Comparison of ENCODE assay signal across 11 cellular contexts in the genomic region with DNA sequence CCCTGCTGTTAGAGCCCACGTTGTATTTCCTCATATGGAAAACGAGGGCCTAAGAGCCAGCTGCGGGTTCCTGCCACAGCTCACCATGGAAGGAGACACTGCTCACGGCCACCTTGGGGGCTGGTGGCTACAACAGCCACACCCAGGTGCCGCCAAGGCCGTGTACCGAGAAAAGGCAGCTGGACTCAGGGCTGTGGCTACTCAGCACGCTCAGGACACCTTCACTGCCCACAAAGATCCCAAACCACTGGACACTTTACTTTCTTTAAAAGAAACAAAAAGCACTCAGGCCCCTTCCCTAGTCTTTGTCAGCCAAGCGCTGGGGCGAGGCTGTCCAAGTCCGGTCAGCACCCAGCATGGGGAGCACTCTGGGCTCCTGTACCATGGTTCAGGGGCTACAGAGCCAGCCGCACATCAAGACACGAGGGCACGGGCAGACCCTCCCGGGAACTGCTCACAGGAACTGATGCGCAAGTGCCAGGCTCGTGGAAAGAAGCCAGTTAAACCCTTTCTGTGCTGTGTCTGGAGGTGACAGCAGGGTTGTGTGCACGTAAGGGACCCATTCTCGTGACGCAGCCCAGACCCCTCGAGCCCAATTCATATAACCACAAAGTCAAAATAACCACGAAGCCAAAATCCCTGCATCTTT. TPM values are rescaled to one million over a fixed set of nuclear protein-coding genes. Genes with fewer than 3 reads are reported as not detected.
DNase-seq lines count a peak whose midpoint lies in the region; ATAC-seq, FAIRE-seq and TF ChIP-seq lines count a peak whose summit lies in the region.
"Had no signal": no experiment of that assay in that cellular context is flagged by ENCODE, and none has a peak within 500 bp of the region (broad histone marks: within the 10 kb centered on the region; RNA-seq: fewer than 3 reads in every experiment).

No MANE protein-coding gene starts in this region.

- peaks cover 0 to 2% (median 0%) of the 10 kb centered on the region in 7 donors for H3K9me3 Mint-ChIP-seq in CD4-positive, CD25-positive, alpha-beta regulatory T cell

- H3K27me3 ChIP-seq in CD4-positive, CD25-positive, alpha-beta regulatory T cell (ENCODE audit: control insufficient read depth, insufficient read depth, low read length) = no peaks in the 10 kb centered on the region
- no peaks in the 10 kb centered on the region for H3K27me3 ChIP-seq in heart right ventricle
- no peaks in the 10 kb centered on the region for H3K27me3 ChIP-seq in small intestine (ENCODE audit: control insufficient read depth in 2 of 2, insufficient read depth in 2 of 2, low read length in 2 of 2)
- H3K27me3 ChIP-seq: MG63 had no signal

- no peak for ATAC-seq in CD4-positive, CD25-positive, alpha-beta regulatory T cell (ENCODE audit: low read depth in 2 of 2)
- no peak for ATAC-seq in T-helper 17 cell
- ATAC-seq in heart right ventricle = no peak
- no peak for ATAC-seq in GM18519 (IDR thresholded peaks at IDR 0.05; ENCODE audit: low FRiP score, unreplicated experiment)

- H3K9me3 ChIP-seq in CD4-positive, CD25-positive, alpha-beta regulatory T cell (ENCODE audit: control insufficient read depth in 2 of 2, low read length in 2 of 2) = no peaks in the 10 kb centered on the region
- H3K9me3 ChIP-seq in T-helper 17 cell (ENCODE audit: control insufficient read depth, low read length, poor library complexity, severe bottlenecking) (no peaks in the 10 kb centered on the region), heart right ventricle (no peaks in the 10 kb centered on the region), small intestine (ENCODE audit: control insufficient read depth, low read depth) (no peaks in the 10 kb centered on the region)
- H3K9me3 ChIP-seq: MG63 had no signal

- FAIRE-seq in small intestine (lab: Jason Lieb, UNC) = no peak
- FAIRE-seq: GM19239 had no signal

- H3K4me1 Mint-ChIP-seq in CD4-positive, CD25-positive, alpha-beta regulatory T cell = peaks cover 4 to 18% (median 8%) of the 10 kb centered on the region in 4 donors
- peaks cover 22% of the 10 kb centered on the region for H3K4me1 Mint-ChIP-seq in T-helper 17 cell

- no peak for DNase-seq in CD4-positive, CD25-positive, alpha-beta regulatory T cell
- no peak for DNase-seq in T-helper 17 cell
- no peak for DNase-seq in heart right ventricle
- DNase-seq in small intestine = no peak
- DNase-seq in GM13977 (ENCODE audit: low spot score) = no peak
- no peak for DNase-seq in NCI-H446 (lab: John Stamatoyannopoulos, UW)
- no peak for DNase-seq in GM19240 (ENCODE audit: insufficient read length, low spot score)
- DNase-seq: activated CD4-positive, alpha-beta T cell treated with anti-CD3 and anti-CD28 coated beads, Interleukin-2, amount 50 U/mL, for 4 hours; MG63 had no signal

- peaks cover 3% of the 10 kb centered on the region for H3K4me1 ChIP-seq in CD4-positive, CD25-positive, alpha-beta regulatory T cell (ENCODE audit: control insufficient read depth, insufficient read depth, low read length, poor library complexity, severe bottlenecking)
- H3K4me1 ChIP-seq in heart right ventricle (peaks cover 23 to 69% (median 43%) of the 10 kb centered on the region in 9 donors), small intestine (ENCODE audit: control insufficient read depth in 2 of 2, insufficient read depth in 1 of 2, low read depth in 1 of 2, low read length in 1 of 2) (peaks cover 0 to 4% of the 10 kb centered on the region in 2 donors)

- H3K27me3 Mint-ChIP-seq in CD4-positive, CD25-positive, alpha-beta regulatory T cell = no peaks in the 10 kb centered on the region
- no peaks in the 10 kb centered on the region for H3K27me3 Mint-ChIP-seq in T-helper 17 cell

- intact Hi-C loops in heart right ventricle (cut with DNase I) = loop anchor here in 4 of 10 donors (10.0 kb wide), 2 partner anchors 48 to 78 kb away; no protein-coding TSS in a partner anchor

- H3K27ac ChIP-seq in CD4-positive, CD25-positive, alpha-beta regulatory T cell (ENCODE audit: insufficient read depth, low read length, poor library complexity, severe bottlenecking) = peak overlapping the region; percentile 33
- H3K27ac ChIP-seq in heart right ventricle = peak overlapping the region in 9 of 10 donors; percentile 6 to 80 (median 61)
- H3K27ac ChIP-seq in small intestine (ENCODE audit: low read depth in 1 of 2, low read length in 1 of 2) = peak overlapping the region; percentile 25 to 61

- WGBS in heart right ventricle, 2 donors = 52 to 61% methylated on average over 22 of the region's 22 CpGs
- WGBS in small intestine, 3 donors = 68 to 72% (median 70%) methylated on average over 22 of the region's 22 CpGs

- no peak overlapping the region for H3K4me3 Mint-ChIP-seq in CD4-positive, CD25-positive, alpha-beta regulatory T cell
- H3K4me3 Mint-ChIP-seq in T-helper 17 cell = no peak overlapping the region

- peaks cover 25% of the 10 kb centered on the region for H3K36me3 Mint-ChIP-seq in CD4-positive, CD25-positive, alpha-beta regulatory T cell
- H3K36me3 Mint-ChIP-seq in T-helper 17 cell (ENCODE audit: low read depth) = peaks cover 12% of the 10 kb centered on the region

- in situ Hi-C loops in GM13977 (cut with MboI; ENCODE audit: low pct_unique_long_range_greater_than_20kb, low sequenced_read_pairs, unreplicated experiment) = no loop called here

- H3K27ac Mint-ChIP-seq in CD4-positive, CD25-positive, alpha-beta regulatory T cell = no peak overlapping the region
- peak overlapping the region; percentile 92 for H3K27ac Mint-ChIP-seq in T-helper 17 cell

- TF ChIP-seq CTCF in heart right ventricle (IDR thresholded peaks at IDR 0.05) = no peak
- no peak for TF ChIP-seq CTCF in GM13977 (IDR thresholded peaks at IDR 0.05; ENCODE audit: extremely low read depth, insufficient read depth, missing control alignments)

- H3K36me3 ChIP-seq in CD4-positive, CD25-positive, alpha-beta regulatory T cell (ENCODE audit: control insufficient read depth, insufficient read depth, low read length) = peaks cover 96% of the 10 kb centered on the region
- H3K36me3 ChIP-seq in heart right ventricle = peaks cover 15 to 100% (median 76%) of the 10 kb centered on the region in 9 donors
- H3K36me3 ChIP-seq in small intestine (ENCODE audit: control insufficient read depth in 2 of 2, insufficient read depth in 2 of 2, low read length in 2 of 2) = peaks cover 35 to 66% of the 10 kb centered on the region in 2 donors

- no peak overlapping the region for H3K4me3 ChIP-seq in CD4-positive, CD25-positive, alpha-beta regulatory T cell (ENCODE audit: low read depth, low read length)
- H3K4me3 ChIP-seq in heart right ventricle = no peak overlapping the region
- H3K4me3 ChIP-seq in small intestine (ENCODE audit: low read depth in 1 of 2, low read length in 2 of 2) = no peak overlapping the region
- H3K4me3 ChIP-seq: MG63 had no signal

RNA-seq across cellular contexts. Expression of a gene that starts 18.5 kb away (rescaled TPM):
- 52.5 TPM for total RNA-seq in CD4-positive, CD25-positive, alpha-beta regulatory T cell
- polyA plus RNA-seq in CD4-positive, CD25-positive, alpha-beta regulatory T cell = 1 to 10 TPM; 1.5 to 3.3 (median 2.2) TPM
- 10 to 100 TPM; 47.2 to 56.2 TPM for total RNA-seq in T-helper 17 cell
- 10 to 100 TPM in 5 of 10 donors, 1 to 10 TPM in 5; 4.8 to 65.3 (median 10.1) TPM for total RNA-seq in heart right ventricle
- polyA plus RNA-seq in heart right ventricle = 10 to 100 TPM in 1 of 2 donors, 1 to 10 TPM in 1; 8.4 to 33.6 TPM
- 10 to 100 TPM in 1 of 3 donors, 1 to 10 TPM in 2; 5.4 to 33.2 (median 7.8) TPM for polyA plus RNA-seq in small intestine

RNA-seq across cellular contexts. Expression of a gene that starts 26.2 kb away (rescaled TPM):
- 333 TPM for total RNA-seq in CD4-positive, CD25-positive, alpha-beta regulatory T cell
- 10 to 100 TPM; 41.2 to 50.3 (median 48.6) TPM for polyA plus RNA-seq in CD4-positive, CD25-positive, alpha-beta regulatory T cell
- total RNA-seq in T-helper 17 cell (100 to 1,000 TPM; 218 to 273 TPM), heart right ventricle (10 to 100 TPM; 56.8 to 72.7 (median 67.8) TPM)
- polyA plus RNA-seq in heart right ventricle (10 to 100 TPM; 54.4 to 58.1 TPM), small intestine (100 to 1,000 TPM; 111 to 148 (median 146) TPM)

RNA-seq across cellular contexts. Expression of a gene that starts 34.7 kb away (rescaled TPM):
- total RNA-seq in CD4-positive, CD25-positive, alpha-beta regulatory T cell = 76.6 TPM
- 10 to 100 TPM; 27.7 to 38.9 (median 33.7) TPM for polyA plus RNA-seq in CD4-positive, CD25-positive, alpha-beta regulatory T cell
- 10 to 100 TPM; 79.1 to 89.0 TPM for total RNA-seq in T-helper 17 cell
- total RNA-seq in heart right ventricle = 10 to 100 TPM in 8 of 10 donors, 1 to 10 TPM in 2; 7.0 to 16.2 (median 10.7) TPM
- polyA plus RNA-seq in heart right ventricle = 10 to 100 TPM in 1 of 2 donors, 1 to 10 TPM in 1; 9.4 to 34.5 TPM
- polyA plus RNA-seq in small intestine = 10 to 100 TPM; 36.7 to 97.3 (median 47.7) TPM
